8 cellular contexts compared by ENCODE assay signal in the genomic region with DNA sequence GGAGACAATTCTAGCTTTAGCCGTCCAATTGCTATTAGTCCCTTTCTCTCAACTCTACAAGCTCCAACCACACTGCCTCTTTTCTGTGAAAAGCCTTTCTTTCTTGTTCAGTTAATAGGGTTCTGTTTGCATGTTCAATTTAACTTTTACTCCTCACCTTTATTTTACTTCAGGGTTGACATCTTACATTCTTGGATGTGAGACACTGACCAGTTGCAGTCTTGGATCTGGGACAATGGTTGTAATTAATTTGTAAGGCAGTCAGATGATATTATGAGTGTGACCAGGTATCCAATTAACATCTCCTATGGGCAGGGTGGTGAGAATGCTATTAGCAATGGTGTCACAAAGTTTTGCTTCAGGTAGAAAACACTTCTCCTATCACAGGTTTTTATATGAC.
"Had no signal": no experiment of that assay in that cellular context is flagged by ENCODE, and none has a peak within 500 bp of the region (broad histone marks: within the 10 kb centered on the region; RNA-seq: fewer than 3 reads in every experiment).

No MANE protein-coding gene starts in this region.

- DNase-seq: IMR-90, KBM-7, KG1 had no signal

- FAIRE-seq: HepG2, HTR-8/SVneo, K562 had no signal

- H3K4me2 ChIP-seq: KMS-11 had no signal

- H3K27ac ChIP-seq: HL-60, KMS-11 had no signal

- H3K4me3 ChIP-seq: K562 had no signal

- H3K9ac ChIP-seq: KMS-11 had no signal
